In genomic region chr19:47582320-47582909, GRCh38 we compare ENCODE assay signal across 11 cellular contexts. TPM values are rescaled to one million over a fixed set of nuclear protein-coding genes. Genes with fewer than 3 reads are reported as not detected.
DNase-seq lines count a peak whose midpoint lies in the region; ATAC-seq and TF ChIP-seq lines count a peak whose summit lies in the region.
"Had no signal": no experiment of that assay in that cellular context is flagged by ENCODE, and none has a peak within 500 bp of the region (broad histone marks: within the 10 kb centered on the region; RNA-seq: fewer than 3 reads in every experiment).

No MANE protein-coding gene starts in this region.

- no peaks in the 10 kb centered on the region for H3K79me1 ChIP-seq in mesendoderm (ENCODE audit: low read length)

- H3K4ac ChIP-seq in mesendoderm (ENCODE audit: low read depth, low read length), result no peak overlapping the region

- H3K27ac ChIP-seq in lung (ENCODE audit: low read depth in 1 of 2, low read length in 1 of 2) (no peak overlapping the region), mesendoderm (ENCODE audit: low read depth, low read length) (no peak overlapping the region)

- H3K56ac ChIP-seq in mesendoderm (ENCODE audit: low read length), result no peak overlapping the region

- H3K27ac Mint-ChIP-seq in HFFc6 (peak overlapping the region; percentile 82), immature natural killer cell (peak overlapping the region in 2 of 6 donors; percentile 2 to 25)

- H3K18ac ChIP-seq in mesendoderm (ENCODE audit: low read length), result no peak overlapping the region

- no peak overlapping the region for H4K5ac ChIP-seq in mesendoderm (ENCODE audit: low read length)

- no peak overlapping the region for H4K8ac ChIP-seq in mesendoderm (ENCODE audit: low read depth, low read length)

- no peak for TF ChIP-seq CTCF in BE2C (IDR thresholded peaks at IDR 0.05; ENCODE audit: low read depth, low read length)
- no peak for TF ChIP-seq CTCF in HFFc6 (IDR thresholded peaks at IDR 0.05)
- no peak for TF ChIP-seq CTCF in lung (IDR thresholded peaks at IDR 0.05; ENCODE audit: control extremely low read depth, extremely low read depth)

- H3K4me1 ChIP-seq in BE2C, result peaks cover 5% of the 10 kb centered on the region
- H3K4me1 ChIP-seq in adipocyte (ENCODE audit: control insufficient read depth, insufficient read depth, low read length), result peaks cover 5% of the 10 kb centered on the region
- H3K4me1 ChIP-seq in lung (ENCODE audit: control insufficient read depth in 2 of 2, insufficient read depth in 2 of 2, low read length in 2 of 2), result peaks cover 0 to 7% of the 10 kb centered on the region in 2 donors
- no peaks in the 10 kb centered on the region for H3K4me1 ChIP-seq in mesendoderm (ENCODE audit: control insufficient read depth, low read depth, low read length)

- H3K27me3 ChIP-seq in BE2C (no peaks in the 10 kb centered on the region), adipocyte (replicated peaks; ENCODE audit: control insufficient read depth, insufficient read depth, low read length) (no peaks in the 10 kb centered on the region), lung (ENCODE audit: control insufficient read depth, insufficient read depth) (no peaks in the 10 kb centered on the region), mesendoderm (ENCODE audit: insufficient read depth, low read length, poor library complexity) (no peaks in the 10 kb centered on the region)

- H3K36me3 ChIP-seq in BE2C (no peaks in the 10 kb centered on the region), adipocyte (ENCODE audit: control insufficient read depth, insufficient read depth, low read length, severe bottlenecking) (no peaks in the 10 kb centered on the region), lung (ENCODE audit: control insufficient read depth in 2 of 2, insufficient read depth in 2 of 2, low read length in 2 of 2) (no peaks in the 10 kb centered on the region), mesendoderm (ENCODE audit: control insufficient read depth, insufficient read depth, low read length) (no peaks in the 10 kb centered on the region)

- no peak overlapping the region for H3K4me2 ChIP-seq in mesendoderm (ENCODE audit: low read length)

- H3K4me3 Mint-ChIP-seq in HFFc6 (peak overlapping the region; percentile 82), immature natural killer cell (no peak overlapping the region)

- H3K36me3 Mint-ChIP-seq in HFFc6 (ENCODE audit: low read depth) (peaks cover 9% of the 10 kb centered on the region), immature natural killer cell (peaks cover 0 to 5% (median 0%) of the 10 kb centered on the region in 3 donors)

- no peak overlapping the region for H2BK5ac ChIP-seq in mesendoderm (ENCODE audit: low read length)

- H3K9me3 Mint-ChIP-seq in HFFc6 (peaks cover 16% of the 10 kb centered on the region), immature natural killer cell (peaks cover 0 to 5% (median 0%) of the 10 kb centered on the region in 6 donors)

- H3K27me3 Mint-ChIP-seq in HFFc6 (ENCODE audit: insufficient read depth) (peaks cover 2% of the 10 kb centered on the region; the same call in 1 of the 2 replicates), immature natural killer cell (ENCODE audit: low read depth in 3 of 3) (peaks cover 3 to 9% (median 8%) of the 10 kb centered on the region in 3 donors)

- DNase-seq in BE2C (no peak), HFFc6 (peak; percentile 56), adipocyte (ENCODE audit: low read depth) (peak; percentile 64), lung (ENCODE audit: low spot score) (no peak), mesendoderm (no peak), NCI-H2171 treated with DMSO at 0.1 percent for 48 hours (lab: John Stamatoyannopoulos, UW) (no peak), iPS-NIHi11 (ENCODE audit: low spot score) (no peak), immature natural killer cell (no peak)
- DNase-seq: activated effector memory CD4-positive, alpha-beta T cell treated with anti-CD3 and anti-CD28 coated beads, Interleukin-2, amount 50 U/mL, for 16 hours; stimulated activated CD4-positive, alpha-beta T cell treated with anti-CD3 and anti-CD28 coated beads, Interleukin-12 subunit alpha, Interleukin-12 subunit beta, amount 100 ng/mL, for 4 hours; stimulated activated naive CD4-positive, alpha-beta T cell had no signal

- 40 to 46% methylated on average over 6 of the region's 6 CpGs for WGBS in lung, 2 donors
- no CpG with 5 or more reads among the region's 6 CpGs for WGBS in mesendoderm (ENCODE audit: extremely low coverage, insufficient coverage, low lambda C conversion rate)

- H3K4me1 Mint-ChIP-seq in HFFc6 (ENCODE audit: low read depth), result peaks cover 29% of the 10 kb centered on the region
- H3K4me1 Mint-ChIP-seq in immature natural killer cell, result peaks cover 7% of the 10 kb centered on the region in 2 donors

- no peak overlapping the region for H2AK5ac ChIP-seq in mesendoderm (ENCODE audit: low read length)

- H3K9ac ChIP-seq in adipocyte (ENCODE audit: low read length) (peak overlapping the region; percentile 76), mesendoderm (ENCODE audit: low read length) (no peak overlapping the region)

- no peak overlapping the region for H2BK15ac ChIP-seq in mesendoderm (replicated peaks; ENCODE audit: low read depth)

- ATAC-seq in lung (ENCODE audit: insufficient read depth, low FRiP score), result peak; percentile 58

- peak overlapping the region; percentile 17 for H3K4me3 ChIP-seq in BE2C (ENCODE audit: low read depth, low read length)
- peak overlapping the region; percentile 68 for H3K4me3 ChIP-seq in adipocyte (ENCODE audit: low read length)
- no peak overlapping the region for H3K4me3 ChIP-seq in lung
- H3K4me3 ChIP-seq in mesendoderm (ENCODE audit: low read length), result no peak overlapping the region

- no peak overlapping the region for H2BK120ac ChIP-seq in mesendoderm (ENCODE audit: low read depth, low read length)

- no peak overlapping the region for H3K23ac ChIP-seq in mesendoderm (ENCODE audit: low read length)

- no peaks in the 10 kb centered on the region for H3K79me2 ChIP-seq in mesendoderm (ENCODE audit: control insufficient read depth, insufficient read depth, low read length)

- no peaks in the 10 kb centered on the region; the same call in none of the 2 replicates for H3K9me3 ChIP-seq in BE2C
- peaks cover 10% of the 10 kb centered on the region for H3K9me3 ChIP-seq in adipocyte (ENCODE audit: control insufficient read depth, low read length)
- peaks cover 0 to 4% of the 10 kb centered on the region in 2 donors for H3K9me3 ChIP-seq in lung (ENCODE audit: control insufficient read depth in 2 of 2, insufficient read depth in 1 of 2, low read length in 1 of 2)

RNA-seq across cellular contexts. Expression of gene ZNF541, which starts 9.5 kb away (rescaled TPM):
- polyA plus RNA-seq in BE2C (2012; ENCODE audit: insufficient read depth, insufficient read length, low read depth), result 0.23 TPM
- total RNA-seq in HFFc6 (2021; fragmentation: NEBNext Ultra II Directional; extraction: Animal tissue kit (Norgen Biotek cat#: 25700)), result under 1 TPM in 1 of 6 experiments, not detected in 5; 0.26 TPM
- total RNA-seq in lung, result under 1 TPM in 1 of 2 donors, not detected in 1; 0.52 TPM
- polyA plus RNA-seq in lung, result under 1 TPM; 0.12 to 0.24 TPM
- polyA plus RNA-seq in mesendoderm (2013, experiment 1 of 2), result 0.03 TPM
- polyA plus RNA-seq in mesendoderm (2013, experiment 2 of 2), result 0.03 TPM
- polyA plus RNA-seq in immature natural killer cell, result not detected

RNA-seq across cellular contexts. Expression of gene BICRA, which starts 26.5 kb away (rescaled TPM):
- 15.0 TPM for polyA plus RNA-seq in BE2C (2012; ENCODE audit: insufficient read depth, insufficient read length, low read depth)
- 10 to 100 TPM; 11.8 to 16.7 (median 15.5) TPM for total RNA-seq in HFFc6 (2021; fragmentation: NEBNext Ultra II Directional; extraction: Animal tissue kit (Norgen Biotek cat#: 25700))
- 10 to 100 TPM in 1 of 2 donors, 1 to 10 TPM in 1; 6.6 to 16.1 TPM for total RNA-seq in lung
- polyA plus RNA-seq in lung (1 to 10 TPM; 6.1 to 6.9 TPM), immature natural killer cell (1 to 10 TPM in 1 of 3 donors, under 1 TPM in 1, not detected in 1; 0.36 to 1.9 TPM)
- 13.5 TPM for polyA plus RNA-seq in mesendoderm (2013, experiment 1 of 2)
- polyA plus RNA-seq in mesendoderm (2013, experiment 2 of 2), result 13.0 TPM

Comparison
In these comparisons a context has a peak if more than half of its experiments do, and no peak if none do; other contexts are left out.
1. DNase-seq: peak in HFFc6 (single experiment) and adipocyte (single experiment); none in BE2C (single experiment), lung (single experiment), mesendoderm (single experiment), NCI-H2171 treated with DMSO at 0.1 percent for 48 hours (single experiment), iPS-NIHi11 (single experiment) and immature natural killer cell (0 of 3).
2. H3K4me3 ChIP-seq: peak in BE2C (single experiment) and adipocyte (single experiment); none in lung (single experiment) and mesendoderm (single experiment).